In the genomic region with DNA sequence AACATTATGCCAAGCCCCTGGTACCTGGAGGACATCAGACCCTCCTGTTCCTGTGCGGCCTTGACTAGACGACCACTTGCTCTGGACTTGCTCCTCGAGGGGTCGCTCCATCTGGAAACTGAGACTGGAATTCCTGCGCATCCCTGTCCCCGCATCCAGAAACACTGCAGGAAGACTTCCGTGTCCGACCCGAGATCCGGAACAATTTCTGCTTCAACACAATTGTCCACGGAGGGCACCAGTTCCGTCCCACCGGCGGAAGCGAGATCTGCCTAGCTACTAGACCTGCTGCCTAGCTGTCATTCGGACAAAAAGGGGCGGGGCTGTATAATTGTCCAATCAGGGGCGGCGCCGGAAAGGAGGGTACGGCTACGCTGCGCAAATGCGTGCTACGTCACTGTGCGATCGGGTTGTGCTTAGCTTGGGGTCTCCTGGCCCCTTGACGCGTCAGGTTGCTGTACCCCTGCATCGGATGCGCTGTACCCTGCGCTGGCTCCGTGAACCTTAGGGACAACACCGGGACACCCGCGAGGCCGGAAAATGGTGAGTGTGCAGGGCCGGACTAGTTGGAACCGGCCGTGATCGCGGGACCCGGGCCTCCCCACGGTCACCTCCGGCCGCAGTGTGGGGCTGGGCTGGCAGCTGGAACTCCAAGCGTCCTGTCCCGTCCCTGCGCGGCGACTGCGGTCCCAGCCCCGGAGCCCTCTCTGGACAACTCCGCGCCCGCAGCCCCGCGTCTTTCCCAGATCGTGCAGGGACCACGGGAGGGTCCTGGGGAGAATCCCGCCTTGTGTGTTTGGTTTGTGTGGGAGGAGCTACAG, we compare ENCODE assay signal across 8 cellular contexts. TPM values are rescaled to one million over a fixed set of nuclear protein-coding genes. Genes with fewer than 3 reads are reported as not detected.
DNase-seq lines count a peak whose midpoint lies in the region; ATAC-seq and TF ChIP-seq lines count a peak whose summit lies in the region.

A gene (minus strand): TSS at position 274 of the 821 bp plus-strand sequence. CDS start 133 bp downstream, at position 141.
A gene (plus strand): TSS at position 381 of the 821 bp plus-strand sequence. CDS start 160 bp downstream, at position 541.

- no peaks in the 10 kb centered on the region for H3K9me3 Mint-ChIP-seq in progenitor cell of endocrine pancreas (ENCODE audit: low read depth)

- no peaks in the 10 kb centered on the region for H3K27me3 Mint-ChIP-seq in progenitor cell of endocrine pancreas

- peaks cover 10% of the 10 kb centered on the region for H3K36me3 Mint-ChIP-seq in progenitor cell of endocrine pancreas (ENCODE audit: insufficient read depth)

- intact Hi-C loops in left ventricle myocardium superior (cut with micrococcal nuclease): no loop called here

- peak within 1 kb of the TSS; percentile 91 for H3K27ac ChIP-seq in angular gyrus (ENCODE audit: low read depth, low read length)

- peak; percentile 69 for DNase-seq in NCI-H187 treated with DMSO at 0.1 percent for 48 hours (lab: John Stamatoyannopoulos, UW)
- peak; percentile 81 to 98 (median 94) for DNase-seq in T-helper 2 cell
- peak; percentile 97 for DNase-seq in left ventricle myocardium superior
- peak; percentile 93 for DNase-seq in progenitor cell of endocrine pancreas (ENCODE audit: low spot score, unreplicated experiment)
- DNase-seq in ureter (ENCODE audit: low spot score): peak; percentile 100

- peak; percentile 24 for TF ChIP-seq CTCF in progenitor cell of endocrine pancreas (IDR thresholded peaks at IDR 0.05; ENCODE audit: unreplicated experiment)

- H3K27ac Mint-ChIP-seq in progenitor cell of endocrine pancreas: peak within 1 kb of the TSS; percentile 100

- peak; percentile 77 for ATAC-seq in GM18498 (IDR thresholded peaks at IDR 0.05; ENCODE audit: unreplicated experiment)
- peak; percentile 72 for ATAC-seq in HG02943 (IDR thresholded peaks at IDR 0.05; ENCODE audit: low read depth, unreplicated experiment)
- ATAC-seq in left ventricle myocardium superior: peak; percentile 99

- H3K4me1 Mint-ChIP-seq in progenitor cell of endocrine pancreas (ENCODE audit: low read depth): peaks cover 3% of the 10 kb centered on the region

- peak within 1 kb of the TSS; percentile 99 for H3K4me3 Mint-ChIP-seq in progenitor cell of endocrine pancreas (ENCODE audit: low read depth)

RNA-seq across cellular contexts. Expression of the first gene that starts in this region (rescaled TPM):
- total RNA-seq in left ventricle myocardium superior (5.1 TPM), progenitor cell of endocrine pancreas (12.7 and 15.1 TPM in 2 replicates), ureter (12.1 TPM)

RNA-seq across cellular contexts. Expression of the second gene that starts in this region (rescaled TPM):
- total RNA-seq in left ventricle myocardium superior: 15.5 TPM
- total RNA-seq in progenitor cell of endocrine pancreas: 22.3 and 24.3 TPM in 2 replicates
- total RNA-seq in ureter: 40.9 TPM

Comparison
In these comparisons a context has a peak if more than half of its experiments do, and no peak if none do; other contexts are left out.
1. Peak in every context shown above with its lines: DNase-seq, ATAC-seq and H3K27ac ChIP-seq.